Comparison of ENCODE assay signal across 8 cellular contexts in genomic region chr1:37477198-37477931, GRCh38. TPM values are rescaled to one million over a fixed set of nuclear protein-coding genes. Genes with fewer than 3 reads are reported as not detected.
A peak's percentile ranks its signal among the peaks of the same experiment; 100 is the strongest.
DNase-seq lines count a peak whose midpoint lies in the region; ATAC-seq and TF ChIP-seq lines count a peak whose summit lies in the region.

No MANE protein-coding gene starts in this region.

- in situ Hi-C loops in astrocyte of the spinal cord (cut with HindIII; ENCODE audit: low sequenced_read_pairs): no loop called here

- TF ChIP-seq CTCF in astrocyte of the spinal cord (IDR thresholded peaks at IDR 0.05; ENCODE audit: low read depth, low read length): no peak

- DNase-seq in Right ventricle myocardium inferior (ENCODE audit: missing footprints) (peak; percentile 69), cardiac septum (ENCODE audit: low spot score) (no peak), T-helper 9 cell (peak; percentile 82), astrocyte of the spinal cord (ENCODE audit: low read depth, low spot score) (peak; percentile 50), left colon (peak; percentile 79 to 90), COLO829 (ENCODE audit: low spot score) (no peak)
- peak; percentile 82 to 95 for DNase-seq in stimulated activated CD4-positive, alpha-beta T cell treated with anti-CD3 and anti-CD28 coated beads, Interleukin-4, amount 100 ng/mL, for 4 hours

- intact Hi-C loops in Right ventricle myocardium inferior (cut with DNase I) (loop anchor here (10.0 kb wide), 1 partner anchor 77 kb away; the partner anchor contains the start of genes DNALI1 and SNIP1), cardiac septum (cut with DNase I) (no loop called here), left colon (cut with DNase I, micrococcal nuclease) (loop anchor here in 1 of 2 donors (10.0 kb wide), 1 partner anchor 1083 kb away; the partner anchor contains the start of gene LSM10)

- ATAC-seq in Right ventricle myocardium inferior: no peak
- peak; percentile 31 for ATAC-seq in HG03175 (IDR thresholded peaks at IDR 0.05; ENCODE audit: unreplicated experiment)
- ATAC-seq in left colon: peak; percentile 27

- peak overlapping the region; percentile 77 for H3K4me3 ChIP-seq in astrocyte of the spinal cord (ENCODE audit: low read depth, low read length)

RNA-seq across cellular contexts. Expression of gene ZC3H12A, which starts 3.0 kb away (rescaled TPM):
- total RNA-seq in Right ventricle myocardium inferior (4.3 TPM), cardiac septum (3.3 TPM), left colon (10 to 100 TPM; 24.0 to 61.6 TPM)

RNA-seq across cellular contexts. Expression of gene MEAF6, which starts 37.2 kb away (rescaled TPM):
- total RNA-seq in Right ventricle myocardium inferior (35.9 TPM), cardiac septum (40.1 TPM), left colon (10 to 100 TPM; 38.1 to 41.4 TPM)

Comparison
In these comparisons a context has a peak if more than half of its experiments do, and no peak if none do; other contexts are left out.
1. DNase-seq: peak in Right ventricle myocardium inferior (single experiment), T-helper 9 cell (single experiment), astrocyte of the spinal cord (single experiment), left colon (2 of 2) and stimulated activated CD4-positive, alpha-beta T cell treated with anti-CD3 and anti-CD28 coated beads, Interleukin-4, amount 100 ng/mL, for 4 hours (2 of 2); none in cardiac septum (single experiment) and COLO829 (single experiment).